In the genomic region with DNA sequence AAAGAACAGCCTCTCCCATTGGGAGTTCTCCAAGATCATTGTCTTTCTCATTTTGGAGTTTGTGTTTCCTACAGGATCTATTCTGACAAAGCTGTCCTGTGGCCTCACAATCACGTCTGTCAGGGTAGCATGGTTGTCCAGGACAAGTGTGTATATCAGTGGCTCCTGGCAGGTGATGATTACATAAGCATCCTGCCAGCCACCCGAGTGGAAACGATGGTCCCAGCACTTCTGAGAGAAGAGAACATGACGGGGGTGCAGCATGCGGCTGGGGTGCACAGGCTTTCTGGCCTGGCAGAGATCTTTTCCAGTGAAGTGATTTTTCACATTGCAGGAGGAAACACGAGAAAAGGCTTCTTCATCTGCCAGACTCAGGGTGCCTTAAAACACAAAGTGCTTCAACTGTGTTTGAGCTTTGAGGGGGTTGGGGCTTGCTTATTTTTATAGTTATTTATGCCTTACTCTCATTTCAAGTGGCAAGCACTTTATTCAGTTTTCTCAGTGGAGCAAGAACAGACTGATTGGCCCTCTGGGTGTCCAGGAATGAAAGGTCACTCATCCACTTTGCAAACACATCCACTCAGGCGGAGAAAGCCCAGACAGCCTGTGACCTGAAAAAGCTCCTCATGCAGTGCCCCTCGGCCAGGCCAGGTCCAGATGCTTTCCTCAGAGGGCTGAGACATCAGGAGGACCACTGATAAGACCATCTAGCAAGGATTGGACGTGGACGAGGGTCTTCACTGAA, we compare ENCODE assay signal across 17 cellular contexts.
DNase-seq lines count a peak whose midpoint lies in the region; TF ChIP-seq lines count a peak whose summit lies in the region.
"Had no signal": no experiment of that assay in that cellular context is flagged by ENCODE, and none has a peak within 500 bp of the region (broad histone marks: within the 10 kb centered on the region; RNA-seq: fewer than 3 reads in every experiment).

No MANE protein-coding gene starts in this region.

- H3K4me2 ChIP-seq in osteoblast (ENCODE audit: insufficient read depth, low read length) = no peak overlapping the region
- H3K4me2 ChIP-seq: KMS-11 had no signal

- peak overlapping the region; percentile 40 for H3K27ac ChIP-seq in left ventricle myocardium inferior (replicated peaks)
- H3K27ac ChIP-seq in osteoblast (ENCODE audit: low read depth, low read length) = no peak overlapping the region
- no peak overlapping the region for H3K27ac ChIP-seq in ascending aorta
- H3K27ac ChIP-seq: KMS-11, SJSA1 had no signal

- no peaks in the 10 kb centered on the region for H3K9me3 ChIP-seq in left ventricle myocardium inferior (replicated peaks)
- no peaks in the 10 kb centered on the region for H3K9me3 ChIP-seq in osteoblast (ENCODE audit: low read depth, low read length)
- no peaks in the 10 kb centered on the region for H3K9me3 ChIP-seq in ascending aorta
- H3K9me3 ChIP-seq: Caco-2, SJSA1 had no signal

- DNase-seq in DMS53 treated with DMSO at 0.1 percent for 48 hours (lab: John Stamatoyannopoulos, UW; ENCODE audit: unreplicated experiment) (peak; percentile 78), DMS79 treated with DMSO at 0.1 percent for 48 hours (lab: John Stamatoyannopoulos, UW) (peak; percentile 59), left ventricle myocardium inferior (no peak), osteoblast (ENCODE audit: insufficient read length, low spot score, missing footprints) (peak; percentile 15), SK-N-DZ (ENCODE audit: low spot score) (no peak), ascending aorta (ENCODE audit: low spot score in 2 of 2) (no peak)
- no peak for DNase-seq in stimulated activated CD4-positive, alpha-beta T cell treated with anti-CD3 and anti-CD28 coated beads, Interleukin-1b, Interleukin-23, amount 100 ng/mL, for 48 hours
- DNase-seq: Caco-2; CD4-positive, alpha-beta T cell; DMS 273 treated with DMSO at 0.1 percent for 48 hours; GF-D8; NCI-H1105; NCI-H2081; NCI-H446 treated with DMSO at 0.1 percent for 48 hours; NK-92 treated with Interleukin-12 subunit alpha and Interleukin-12 subunit beta, amount 100 ng/mL, for 24 hours had no signal

- H3K27me3 ChIP-seq in left ventricle myocardium inferior (ENCODE audit: low read depth) = no peaks in the 10 kb centered on the region
- H3K27me3 ChIP-seq in osteoblast (ENCODE audit: insufficient read depth, low read length) = no peaks in the 10 kb centered on the region
- H3K27me3 ChIP-seq in ascending aorta = no peaks in the 10 kb centered on the region
- H3K27me3 ChIP-seq: SJSA1 had no signal

- H3K79me2 ChIP-seq in osteoblast (ENCODE audit: insufficient read depth, low read length) = no peaks in the 10 kb centered on the region

- intact Hi-C loops in left ventricle myocardium inferior (cut with micrococcal nuclease) (no loop called here), ascending aorta (cut with DNase I) (no loop called here)

- H3K4me3 ChIP-seq in left ventricle myocardium inferior = no peak overlapping the region
- H3K4me3 ChIP-seq in osteoblast (ENCODE audit: insufficient read depth, low read length) = no peak overlapping the region
- H3K4me3 ChIP-seq in ascending aorta = no peak overlapping the region
- H3K4me3 ChIP-seq: SJSA1 had no signal

- H3K4me1 ChIP-seq in left ventricle myocardium inferior (peaks cover 15% of the 10 kb centered on the region), osteoblast (ENCODE audit: insufficient read depth, low read length) (no peaks in the 10 kb centered on the region), ascending aorta (no peaks in the 10 kb centered on the region)
- H3K4me1 ChIP-seq: Caco-2, SJSA1 had no signal

- no peaks in the 10 kb centered on the region for H3K36me3 ChIP-seq in left ventricle myocardium inferior
- no peaks in the 10 kb centered on the region for H3K36me3 ChIP-seq in osteoblast (ENCODE audit: insufficient read depth, low read length)
- H3K36me3 ChIP-seq in ascending aorta = no peaks in the 10 kb centered on the region
- H3K36me3 ChIP-seq: SJSA1 had no signal

- no peak for TF ChIP-seq CTCF in left ventricle myocardium inferior (IDR thresholded peaks at IDR 0.05; ENCODE audit: borderline replicate concordance)
- no peak for TF ChIP-seq CTCF in osteoblast (IDR thresholded peaks at IDR 0.05; ENCODE audit: extremely low read depth, low read depth, low read length)
- no peak for TF ChIP-seq CTCF in ascending aorta (IDR thresholded peaks at IDR 0.05)

- H2AFZ ChIP-seq in osteoblast (ENCODE audit: low read length) = no peak overlapping the region

- no peaks in the 10 kb centered on the region for H4K20me1 ChIP-seq in osteoblast (ENCODE audit: insufficient read depth, low read length)

Comparison
In these comparisons a context has a peak if more than half of its experiments do, and no peak if none do; other contexts are left out.
1. DNase-seq: peak in DMS53 treated with DMSO at 0.1 percent for 48 hours (single experiment), DMS79 treated with DMSO at 0.1 percent for 48 hours (single experiment) and osteoblast (single experiment); none in left ventricle myocardium inferior (single experiment), SK-N-DZ (single experiment), ascending aorta (0 of 2) and stimulated activated CD4-positive, alpha-beta T cell treated with anti-CD3 and anti-CD28 coated beads, Interleukin-1b, Interleukin-23, amount 100 ng/mL, for 48 hours (single experiment).